In the genomic region with DNA sequence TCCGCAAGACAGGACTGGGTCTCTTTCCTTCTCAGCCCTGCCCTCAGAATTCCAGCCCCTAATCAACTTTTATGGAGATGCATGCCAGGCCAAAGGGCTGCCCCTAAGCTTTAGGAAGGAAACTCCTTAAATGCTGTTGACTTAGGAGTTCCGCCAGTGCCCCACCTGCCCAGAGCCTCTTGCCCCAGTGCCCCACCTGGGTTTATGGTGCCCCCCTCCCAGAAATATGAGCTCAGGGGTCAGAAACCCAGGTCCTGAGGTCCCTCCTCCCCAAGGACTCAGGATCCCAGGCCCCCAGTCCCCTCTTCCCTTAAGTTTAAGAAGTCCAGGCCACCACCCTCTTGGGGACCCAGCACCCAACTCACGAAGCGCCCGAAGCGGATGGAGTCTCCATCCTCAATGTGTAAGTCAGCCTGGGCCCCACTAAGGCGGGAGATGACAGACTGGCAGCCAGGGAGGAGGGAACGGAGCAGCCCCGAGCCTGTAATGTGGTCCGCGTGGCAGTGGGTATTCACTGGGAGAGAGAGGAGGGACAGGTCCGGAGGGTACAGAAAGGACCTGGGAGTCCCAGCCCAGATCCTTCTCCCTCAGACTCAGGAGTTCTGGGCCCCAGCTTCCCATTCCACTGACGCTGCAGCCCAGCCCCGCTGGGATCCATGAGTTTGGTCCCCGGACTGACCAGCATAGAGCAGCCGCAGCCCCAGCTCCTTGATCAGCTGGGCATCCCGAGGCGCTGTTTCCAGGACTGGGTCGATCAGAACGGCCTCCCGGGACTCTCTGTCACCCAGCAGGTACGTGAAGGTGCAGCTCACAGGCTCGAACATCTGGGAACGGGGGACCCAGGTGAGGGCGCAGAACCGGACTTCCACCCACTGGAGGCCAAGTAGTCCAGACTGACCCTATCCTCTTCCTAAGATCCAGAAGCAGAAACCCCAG, we compare ENCODE assay signal across 1 cellular context.
A peak's percentile ranks its signal among the peaks of the same experiment; 100 is the strongest.
TF ChIP-seq lines count a peak whose summit lies in the region.

No MANE protein-coding gene starts in this region.

TF ChIP-seq in HepG2, 621 proteins besides CTCF, POLR2A, EP300 and RAD21 (continued from another document and continues in another):
- TF ChIP-seq, protein P1, sequence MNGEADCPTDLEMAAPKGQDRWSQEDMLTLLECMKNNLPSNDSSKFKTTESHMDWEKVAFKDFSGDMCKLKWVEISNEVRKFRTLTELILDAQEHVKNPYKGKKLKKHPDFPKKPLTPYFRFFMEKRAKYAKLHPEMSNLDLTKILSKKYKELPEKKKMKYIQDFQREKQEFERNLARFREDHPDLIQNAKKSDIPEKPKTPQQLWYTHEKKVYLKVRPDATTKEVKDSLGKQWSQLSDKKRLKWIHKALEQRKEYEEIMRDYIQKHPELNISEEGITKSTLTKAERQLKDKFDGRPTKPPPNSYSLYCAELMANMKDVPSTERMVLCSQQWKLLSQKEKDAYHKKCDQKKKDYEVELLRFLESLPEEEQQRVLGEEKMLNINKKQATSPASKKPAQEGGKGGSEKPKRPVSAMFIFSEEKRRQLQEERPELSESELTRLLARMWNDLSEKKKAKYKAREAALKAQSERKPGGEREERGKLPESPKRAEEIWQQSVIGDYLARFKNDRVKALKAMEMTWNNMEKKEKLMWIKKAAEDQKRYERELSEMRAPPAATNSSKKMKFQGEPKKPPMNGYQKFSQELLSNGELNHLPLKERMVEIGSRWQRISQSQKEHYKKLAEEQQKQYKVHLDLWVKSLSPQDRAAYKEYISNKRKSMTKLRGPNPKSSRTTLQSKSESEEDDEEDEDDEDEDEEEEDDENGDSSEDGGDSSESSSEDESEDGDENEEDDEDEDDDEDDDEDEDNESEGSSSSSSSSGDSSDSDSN (CRISPR knock-in tag; IDR thresholded peaks at IDR 0.05) = peak; percentile 46; the same call in 1 of the 2 replicates
- TF ChIP-seq PAF1 (CRISPR knock-in tag; IDR thresholded peaks at IDR 0.05) = no peak
- TF ChIP-seq HOXA5 (CRISPR knock-in tag; IDR thresholded peaks at IDR 0.05) = no peak
- TF ChIP-seq, protein P2, sequence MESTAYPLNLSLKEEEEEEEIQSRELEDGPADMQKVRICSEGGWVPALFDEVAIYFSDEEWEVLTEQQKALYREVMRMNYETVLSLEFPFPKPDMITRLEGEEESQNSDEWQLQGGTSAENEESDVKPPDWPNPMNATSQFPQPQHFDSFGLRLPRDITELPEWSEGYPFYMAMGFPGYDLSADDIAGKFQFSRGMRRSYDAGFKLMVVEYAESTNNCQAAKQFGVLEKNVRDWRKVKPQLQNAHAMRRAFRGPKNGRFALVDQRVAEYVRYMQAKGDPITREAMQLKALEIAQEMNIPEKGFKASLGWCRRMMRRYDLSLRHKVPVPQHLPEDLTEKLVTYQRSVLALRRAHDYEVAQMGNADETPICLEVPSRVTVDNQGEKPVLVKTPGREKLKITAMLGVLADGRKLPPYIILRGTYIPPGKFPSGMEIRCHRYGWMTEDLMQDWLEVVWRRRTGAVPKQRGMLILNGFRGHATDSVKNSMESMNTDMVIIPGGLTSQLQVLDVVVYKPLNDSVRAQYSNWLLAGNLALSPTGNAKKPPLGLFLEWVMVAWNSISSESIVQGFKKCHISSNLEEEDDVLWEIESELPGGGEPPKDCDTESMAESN (CRISPR knock-in tag; conservative IDR thresholded peaks at IDR 0.05) = no peak
- no peak for TF ChIP-seq LCORL (IDR thresholded peaks at IDR 0.05)
- TF ChIP-seq LCORL (CRISPR knock-in tag; IDR thresholded peaks at IDR 0.05) = 0 out of 2 replicates have a peak, but pooled peaks have one; percentile 11
- no peak for TF ChIP-seq SMARCE1 (IDR thresholded peaks at IDR 0.05; ENCODE audit: borderline replicate concordance)
- TF ChIP-seq FOXP1 (IDR thresholded peaks at IDR 0.05) = no peak
- TF ChIP-seq FOXP1 (CRISPR knock-in tag; IDR thresholded peaks at IDR 0.05) = no peak
- TF ChIP-seq ZNF563 (CRISPR knock-in tag; IDR thresholded peaks at IDR 0.05) = 0 out of 2 replicates have a peak, but pooled peaks have one; percentile 27
- 0 out of 2 replicates have a peak, but pooled peaks have one; percentile 7 for TF ChIP-seq KDM2A (CRISPR knock-in tag; IDR thresholded peaks at IDR 0.05; ENCODE audit: borderline replicate concordance, low read depth)
- TF ChIP-seq, protein P3, sequence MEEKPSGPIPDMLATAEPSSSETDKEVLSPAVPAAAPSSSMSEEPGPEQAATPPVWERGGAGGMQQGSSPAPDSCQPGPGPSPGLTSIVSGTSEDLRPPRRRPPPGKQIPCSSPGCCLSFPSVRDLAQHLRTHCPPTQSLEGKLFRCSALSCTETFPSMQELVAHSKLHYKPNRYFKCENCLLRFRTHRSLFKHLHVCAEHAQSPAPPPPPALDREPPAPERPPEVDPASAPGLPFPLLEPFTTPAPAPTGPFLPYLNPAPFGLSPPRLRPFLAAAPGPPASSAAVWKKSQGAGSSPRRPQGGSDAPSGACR (CRISPR knock-in tag; IDR thresholded peaks at IDR 0.05) = no peak
- TF ChIP-seq, protein P4, sequence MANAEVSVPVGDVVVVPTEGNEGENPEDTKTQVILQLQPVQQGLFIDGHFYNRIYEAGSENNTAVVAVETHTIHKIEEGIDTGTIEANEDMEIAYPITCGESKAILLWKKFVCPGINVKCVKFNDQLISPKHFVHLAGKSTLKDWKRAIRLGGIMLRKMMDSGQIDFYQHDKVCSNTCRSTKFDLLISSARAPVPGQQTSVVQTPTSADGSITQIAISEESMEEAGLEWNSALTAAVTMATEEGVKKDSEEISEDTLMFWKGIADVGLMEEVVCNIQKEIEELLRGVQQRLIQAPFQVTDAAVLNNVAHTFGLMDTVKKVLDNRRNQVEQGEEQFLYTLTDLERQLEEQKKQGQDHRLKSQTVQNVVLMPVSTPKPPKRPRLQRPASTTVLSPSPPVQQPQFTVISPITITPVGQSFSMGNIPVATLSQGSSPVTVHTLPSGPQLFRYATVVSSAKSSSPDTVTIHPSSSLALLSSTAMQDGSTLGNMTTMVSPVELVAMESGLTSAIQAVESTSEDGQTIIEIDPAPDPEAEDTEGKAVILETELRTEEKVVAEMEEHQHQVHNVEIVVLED (CRISPR knock-in tag; IDR thresholded peaks at IDR 0.05; ENCODE audit: borderline replicate concordance) = no peak; the same call in 1 of the 2 replicates
- no peak for TF ChIP-seq ZNF232 (CRISPR knock-in tag; IDR thresholded peaks at IDR 0.05; ENCODE audit: borderline replicate concordance)
- TF ChIP-seq, protein P5, sequence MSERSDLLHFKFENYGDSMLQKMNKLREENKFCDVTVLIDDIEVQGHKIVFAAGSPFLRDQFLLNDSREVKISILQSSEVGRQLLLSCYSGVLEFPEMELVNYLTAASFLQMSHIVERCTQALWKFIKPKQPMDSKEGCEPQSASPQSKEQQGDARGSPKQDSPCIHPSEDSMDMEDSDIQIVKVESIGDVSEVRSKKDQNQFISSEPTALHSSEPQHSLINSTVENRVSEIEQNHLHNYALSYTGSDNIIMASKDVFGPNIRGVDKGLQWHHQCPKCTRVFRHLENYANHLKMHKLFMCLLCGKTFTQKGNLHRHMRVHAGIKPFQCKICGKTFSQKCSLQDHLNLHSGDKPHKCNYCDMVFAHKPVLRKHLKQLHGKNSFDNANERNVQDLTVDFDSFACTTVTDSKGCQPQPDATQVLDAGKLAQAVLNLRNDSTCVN (CRISPR knock-in tag; IDR thresholded peaks at IDR 0.05; ENCODE audit: borderline replicate concordance) = 0 out of 2 replicates have a peak, but pooled peaks have one; percentile 16
- TF ChIP-seq, protein P6, sequence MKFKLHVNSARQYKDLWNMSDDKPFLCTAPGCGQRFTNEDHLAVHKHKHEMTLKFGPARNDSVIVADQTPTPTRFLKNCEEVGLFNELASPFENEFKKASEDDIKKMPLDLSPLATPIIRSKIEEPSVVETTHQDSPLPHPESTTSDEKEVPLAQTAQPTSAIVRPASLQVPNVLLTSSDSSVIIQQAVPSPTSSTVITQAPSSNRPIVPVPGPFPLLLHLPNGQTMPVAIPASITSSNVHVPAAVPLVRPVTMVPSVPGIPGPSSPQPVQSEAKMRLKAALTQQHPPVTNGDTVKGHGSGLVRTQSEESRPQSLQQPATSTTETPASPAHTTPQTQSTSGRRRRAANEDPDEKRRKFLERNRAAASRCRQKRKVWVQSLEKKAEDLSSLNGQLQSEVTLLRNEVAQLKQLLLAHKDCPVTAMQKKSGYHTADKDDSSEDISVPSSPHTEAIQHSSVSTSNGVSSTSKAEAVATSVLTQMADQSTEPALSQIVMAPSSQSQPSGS (CRISPR knock-in tag; IDR thresholded peaks at IDR 0.05) = no peak
- no peak for TF ChIP-seq ZNF510 (CRISPR knock-in tag; IDR thresholded peaks at IDR 0.05; ENCODE audit: low read depth)
- TF ChIP-seq ZIK1 (CRISPR knock-in tag; IDR thresholded peaks at IDR 0.05; ENCODE audit: borderline replicate concordance, low read depth) = no peak
- no peak for TF ChIP-seq MYNN (CRISPR knock-in tag; IDR thresholded peaks at IDR 0.05; ENCODE audit: low read depth)
- TF ChIP-seq ATM (IDR thresholded peaks at IDR 0.05; ENCODE audit: borderline replicate concordance) = no peak
- 0 out of 2 replicates have a peak, but pooled peaks have one; percentile 13 for TF ChIP-seq ZMAT3 (CRISPR knock-in tag; conservative IDR thresholded peaks at IDR 0.05)
- peak; percentile 50; the same call in 1 of the 2 replicates for TF ChIP-seq ZNF768 (CRISPR knock-in tag; IDR thresholded peaks at IDR 0.05)
- TF ChIP-seq NKX3-1 (CRISPR knock-in tag; IDR thresholded peaks at IDR 0.05) = no peak
- TF ChIP-seq, protein P7, sequence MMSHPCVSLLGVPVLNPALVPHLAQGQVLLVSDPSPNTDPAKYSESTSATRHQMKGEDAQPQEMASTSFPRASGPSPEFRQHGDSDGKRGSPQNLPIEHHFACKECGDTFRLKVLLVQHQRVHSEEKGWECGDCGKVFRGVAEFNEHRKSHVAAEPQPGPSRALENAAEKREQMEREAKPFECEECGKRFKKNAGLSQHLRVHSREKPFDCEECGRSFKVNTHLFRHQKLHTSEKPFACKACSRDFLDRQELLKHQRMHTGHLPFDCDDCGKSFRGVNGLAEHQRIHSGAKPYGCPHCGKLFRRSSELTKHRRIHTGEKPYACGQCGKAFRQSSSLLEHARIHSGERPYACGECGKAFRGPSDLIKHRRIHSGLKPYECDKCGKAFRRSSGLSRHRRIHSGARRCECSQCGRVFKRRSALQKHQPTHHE (CRISPR knock-in tag; IDR thresholded peaks at IDR 0.05; ENCODE audit: borderline replicate concordance) = no peak
- no peak for TF ChIP-seq NFIB (CRISPR knock-in tag; IDR thresholded peaks at IDR 0.05; ENCODE audit: borderline replicate concordance)
- no peak for TF ChIP-seq ZNF569 (CRISPR knock-in tag; IDR thresholded peaks at IDR 0.05; ENCODE audit: borderline replicate concordance)
- TF ChIP-seq PITX1 (CRISPR knock-in tag; IDR thresholded peaks at IDR 0.05) = 0 out of 2 replicates have a peak, but pooled peaks have one; percentile 4
- no peak for TF ChIP-seq MIER2 (CRISPR knock-in tag; IDR thresholded peaks at IDR 0.05)
- TF ChIP-seq, protein P8, sequence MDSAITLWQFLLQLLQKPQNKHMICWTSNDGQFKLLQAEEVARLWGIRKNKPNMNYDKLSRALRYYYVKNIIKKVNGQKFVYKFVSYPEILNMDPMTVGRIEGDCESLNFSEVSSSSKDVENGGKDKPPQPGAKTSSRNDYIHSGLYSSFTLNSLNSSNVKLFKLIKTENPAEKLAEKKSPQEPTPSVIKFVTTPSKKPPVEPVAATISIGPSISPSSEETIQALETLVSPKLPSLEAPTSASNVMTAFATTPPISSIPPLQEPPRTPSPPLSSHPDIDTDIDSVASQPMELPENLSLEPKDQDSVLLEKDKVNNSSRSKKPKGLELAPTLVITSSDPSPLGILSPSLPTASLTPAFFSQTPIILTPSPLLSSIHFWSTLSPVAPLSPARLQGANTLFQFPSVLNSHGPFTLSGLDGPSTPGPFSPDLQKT (CRISPR knock-in tag; IDR thresholded peaks at IDR 0.05; ENCODE audit: borderline replicate concordance) = no peak
- TF ChIP-seq TBX3 (IDR thresholded peaks at IDR 0.05; ENCODE audit: borderline replicate concordance) = no peak
- no peak for TF ChIP-seq ZFP36L1 (CRISPR knock-in tag; IDR thresholded peaks at IDR 0.05)
- no peak for TF ChIP-seq ZFP36L2 (CRISPR knock-in tag; IDR thresholded peaks at IDR 0.05)
- 0 out of 2 replicates have a peak, but pooled peaks have one; percentile 51 for TF ChIP-seq RFXAP (CRISPR knock-in tag; IDR thresholded peaks at IDR 0.05; ENCODE audit: borderline replicate concordance)
- TF ChIP-seq, protein P9, sequence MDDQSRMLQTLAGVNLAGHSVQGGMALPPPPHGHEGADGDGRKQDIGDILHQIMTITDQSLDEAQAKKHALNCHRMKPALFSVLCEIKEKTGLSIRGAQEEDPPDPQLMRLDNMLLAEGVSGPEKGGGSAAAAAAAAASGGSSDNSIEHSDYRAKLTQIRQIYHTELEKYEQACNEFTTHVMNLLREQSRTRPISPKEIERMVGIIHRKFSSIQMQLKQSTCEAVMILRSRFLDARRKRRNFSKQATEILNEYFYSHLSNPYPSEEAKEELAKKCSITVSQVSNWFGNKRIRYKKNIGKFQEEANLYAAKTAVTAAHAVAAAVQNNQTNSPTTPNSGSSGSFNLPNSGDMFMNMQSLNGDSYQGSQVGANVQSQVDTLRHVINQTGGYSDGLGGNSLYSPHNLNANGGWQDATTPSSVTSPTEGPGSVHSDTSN (CRISPR knock-in tag; IDR thresholded peaks at IDR 0.05; ENCODE audit: borderline replicate concordance) = no peak
- TF ChIP-seq ZNF549 (CRISPR knock-in tag; IDR thresholded peaks at IDR 0.05) = no peak
- no peak for TF ChIP-seq ZNF619 (CRISPR knock-in tag; IDR thresholded peaks at IDR 0.05)
- TF ChIP-seq ZNF766 (CRISPR knock-in tag; IDR thresholded peaks at IDR 0.05; ENCODE audit: borderline replicate concordance) = 0 out of 2 replicates have a peak, but pooled peaks have one; percentile 5
- TF ChIP-seq, protein P10, sequence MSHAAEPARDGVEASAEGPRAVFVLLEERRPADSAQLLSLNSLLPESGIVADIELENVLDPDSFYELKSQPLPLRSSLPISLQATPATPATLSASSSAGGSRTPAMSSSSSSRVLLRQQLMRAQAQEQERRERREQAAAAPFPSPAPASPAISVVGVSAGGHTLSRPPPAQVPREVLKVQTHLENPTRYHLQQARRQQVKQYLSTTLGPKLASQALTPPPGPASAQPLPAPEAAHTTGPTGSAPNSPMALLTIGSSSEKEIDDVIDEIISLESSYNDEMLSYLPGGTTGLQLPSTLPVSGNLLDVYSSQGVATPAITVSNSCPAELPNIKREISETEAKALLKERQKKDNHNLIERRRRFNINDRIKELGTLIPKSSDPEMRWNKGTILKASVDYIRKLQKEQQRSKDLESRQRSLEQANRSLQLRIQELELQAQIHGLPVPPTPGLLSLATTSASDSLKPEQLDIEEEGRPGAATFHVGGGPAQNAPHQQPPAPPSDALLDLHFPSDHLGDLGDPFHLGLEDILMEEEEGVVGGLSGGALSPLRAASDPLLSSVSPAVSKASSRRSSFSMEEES (CRISPR knock-in tag; IDR thresholded peaks at IDR 0.05) = no peak
- 0 out of 3 replicates have a peak, but pooled peaks have one; percentile 12 for TF ChIP-seq MXI1 (IDR thresholded peaks at IDR 0.05; ENCODE audit: borderline replicate concordance, low read depth, low read length)
- no peak for TF ChIP-seq BCL6 (CRISPR knock-in tag; IDR thresholded peaks at IDR 0.05)
- 0 out of 2 replicates have a peak, but pooled peaks have one; percentile 3 for TF ChIP-seq GLI4 (CRISPR knock-in tag; IDR thresholded peaks at IDR 0.05; ENCODE audit: borderline replicate concordance)
